Comparison of ENCODE assay signal across 12 cellular contexts in genomic region chr6:11616200-11616611, GRCh38.
DNase-seq lines count a peak whose midpoint lies in the region; ATAC-seq and TF ChIP-seq lines count a peak whose summit lies in the region.
"Had no signal": no experiment of that assay in that cellular context is flagged by ENCODE, and none has a peak within 500 bp of the region (broad histone marks: within the 10 kb centered on the region; RNA-seq: fewer than 3 reads in every experiment).

No MANE protein-coding gene starts in this region.

- no peaks in the 10 kb centered on the region for H3K9me3 ChIP-seq in heart right ventricle
- H3K9me3 ChIP-seq in left ventricle myocardium inferior (replicated peaks): no peaks in the 10 kb centered on the region
- H3K9me3 ChIP-seq in aorta (ENCODE audit: control insufficient read depth, low read length): no peaks in the 10 kb centered on the region

- in situ Hi-C loops in astrocyte of the spinal cord (cut with HindIII; ENCODE audit: low sequenced_read_pairs): no loop called here

- no peaks in the 10 kb centered on the region for H3K27me3 ChIP-seq in heart right ventricle
- H3K27me3 ChIP-seq in left ventricle myocardium inferior (ENCODE audit: low read depth): no peaks in the 10 kb centered on the region
- H3K27me3 ChIP-seq in aorta (ENCODE audit: control insufficient read depth in 1 of 2, insufficient read depth in 2 of 2, low read length in 1 of 2): no peaks in the 10 kb centered on the region

- WGBS in heart right ventricle, 2 donors: 75 to 80% methylated on average over 5 of the region's 5 CpGs
- WGBS in aorta, 2 donors: 5 to 8% methylated on average over 5 of the region's 5 CpGs

- TF ChIP-seq CTCF in heart right ventricle (IDR thresholded peaks at IDR 0.05) (no peak), left ventricle myocardium inferior (IDR thresholded peaks at IDR 0.05; ENCODE audit: borderline replicate concordance) (no peak), astrocyte of the spinal cord (IDR thresholded peaks at IDR 0.05; ENCODE audit: low read depth, low read length) (no peak)

- intact Hi-C loops in heart right ventricle (cut with DNase I) (no loop called here), left ventricle myocardium inferior (cut with micrococcal nuclease) (no loop called here), aorta (cut with DNase I) (no loop called here)

- H3K27ac ChIP-seq in heart right ventricle: no peak overlapping the region
- no peak overlapping the region for H3K27ac ChIP-seq in left ventricle myocardium inferior (replicated peaks)
- peak overlapping the region; percentile 35 to 70 for H3K27ac ChIP-seq in aorta (ENCODE audit: low read depth in 1 of 2, low read length in 2 of 2)

- ATAC-seq in heart right ventricle (peak in 5 of 8 donors; percentile 12 to 52 (median 35)), aorta (ENCODE audit: low FRiP score) (peak; percentile 30), GM19324 (IDR thresholded peaks at IDR 0.05; ENCODE audit: low FRiP score, unreplicated experiment) (no peak), GM19452 (IDR thresholded peaks at IDR 0.05; ENCODE audit: unreplicated experiment) (no peak)
- ATAC-seq: naive thymus-derived CD4-positive, alpha-beta T cell; stimulated activated naive B cell treated with anti-CD40 and anti-IgM and Interleukin-4, amounts not matched to agents 10 μg/mL and 1 μg/mL and 100 μg/mL, for 72 hours had no signal

- DNase-seq in heart right ventricle (no peak), left ventricle myocardium inferior (no peak), astrocyte of the spinal cord (ENCODE audit: low read depth, low spot score) (peak; percentile 97), kidney tubule cell (ENCODE audit: low spot score) (peak; percentile 84), aorta (no peak), DMS79 treated with DMSO at 0.1 percent for 48 hours (lab: John Stamatoyannopoulos, UW) (no peak)
- DNase-seq: activated naive CD8-positive, alpha-beta T cell treated with anti-CD3 and anti-CD28 coated beads for 36 hours; naive thymus-derived CD4-positive, alpha-beta T cell; NCI-H187 treated with DMSO at 0.1 percent for 48 hours; stimulated activated naive B cell treated with anti-CD40 and anti-IgM and Interleukin-4, amounts not matched to agents 10 μg/mL and 1 μg/mL and 100 μg/mL, for 72 hours had no signal

- no peaks in the 10 kb centered on the region for H3K36me3 ChIP-seq in heart right ventricle
- no peaks in the 10 kb centered on the region for H3K36me3 ChIP-seq in left ventricle myocardium inferior
- H3K36me3 ChIP-seq in aorta (ENCODE audit: control insufficient read depth in 1 of 2, insufficient read depth in 2 of 2, low read length in 1 of 2): no peaks in the 10 kb centered on the region

- H3K4me3 ChIP-seq in heart right ventricle (no peak overlapping the region), left ventricle myocardium inferior (no peak overlapping the region), astrocyte of the spinal cord (ENCODE audit: low read depth, low read length) (no peak overlapping the region), aorta (ENCODE audit: low read length in 2 of 2) (no peak overlapping the region)

- H3K4me1 ChIP-seq in heart right ventricle (peaks cover 0 to 13% (median 0%) of the 10 kb centered on the region in 9 donors), left ventricle myocardium inferior (no peaks in the 10 kb centered on the region), aorta (ENCODE audit: control insufficient read depth in 1 of 2, insufficient read depth in 2 of 2, low read length in 2 of 2) (peaks cover 0 to 6% of the 10 kb centered on the region in 2 donors)

Comparison
In these comparisons a context has a peak if more than half of its experiments do, and no peak if none do; other contexts are left out.
1. ATAC-seq: peak in heart right ventricle (5 of 8) and aorta (single experiment); none in GM19324 (single experiment) and GM19452 (single experiment).
2. DNase-seq: peak in astrocyte of the spinal cord (single experiment) and kidney tubule cell (single experiment); none in heart right ventricle (0 of 2), left ventricle myocardium inferior (single experiment), aorta (0 of 2) and DMS79 treated with DMSO at 0.1 percent for 48 hours (single experiment).
3. H3K27ac ChIP-seq: peak in aorta (2 of 2); none in heart right ventricle (0 of 10) and left ventricle myocardium inferior (single experiment).